ENCODE assay signal across 12 cellular contexts in genomic region chr4:24475756-24476155, GRCh38.
"Had no signal": no experiment of that assay in that cellular context is flagged by ENCODE, and none has a peak within 500 bp of the region (broad histone marks: within the 10 kb centered on the region; RNA-seq: fewer than 3 reads in every experiment).

No MANE protein-coding gene starts in this region.

- DNase-seq: activated naive CD4-positive, alpha-beta T cell treated with anti-CD3 and anti-CD28 coated beads, Interleukin-2, amount 10 ng/mL, durations not matched to agents 7 days and 5 days; gastrocnemius medialis; heart right ventricle; kidney; left lung; mammary epithelial cell; naive thymus-derived CD8-positive, alpha-beta T cell; nucleus accumbens; stimulated activated CD4-positive, alpha-beta T cell treated with anti-CD3 and anti-CD28 coated beads, Interleukin-4, amount 100 ng/mL, for 1 hour; stimulated activated naive CD4-positive, alpha-beta T cell had no signal

- H3K27ac Mint-ChIP-seq: activated naive CD4-positive, alpha-beta T cell treated with anti-CD3 and anti-CD28 coated beads, Interleukin-2, amount 10 ng/mL, durations not matched to agents 7 days and 5 days; activated T-helper 2 cell treated with anti-CD3 and anti-CD28 coated beads, Interferon-gamma antibody, Interleukin-2, Interleukin-4, amounts not matched to agents 10 μg/mL and 5 μg/mL and 100 μg/mL, durations not matched to agents 14 hours and 24 hours and 36 hours; naive thymus-derived CD8-positive, alpha-beta T cell had no signal

- H3K9me3 Mint-ChIP-seq: activated naive CD4-positive, alpha-beta T cell treated with anti-CD3 and anti-CD28 coated beads, Interleukin-2, amount 10 ng/mL, durations not matched to agents 7 days and 5 days; activated T-helper 2 cell treated with anti-CD3 and anti-CD28 coated beads, Interferon-gamma antibody, Interleukin-2, Interleukin-4, amounts not matched to agents 10 μg/mL and 5 μg/mL and 100 μg/mL, durations not matched to agents 14 hours and 24 hours and 36 hours; naive thymus-derived CD8-positive, alpha-beta T cell had no signal

- ATAC-seq: activated CD4-positive, CD25-positive, alpha-beta regulatory T cell treated with anti-CD3 and anti-CD28 coated beads, Interleukin-2, amount 50 U/mL, for 24 hours; gastrocnemius medialis; heart right ventricle; left lung; naive thymus-derived CD8-positive, alpha-beta T cell had no signal

- H3K4me3 Mint-ChIP-seq: activated naive CD4-positive, alpha-beta T cell treated with anti-CD3 and anti-CD28 coated beads, Interleukin-2, amount 10 ng/mL, durations not matched to agents 7 days and 5 days had no signal
